8 cellular contexts compared by ENCODE assay signal in the genomic region with DNA sequence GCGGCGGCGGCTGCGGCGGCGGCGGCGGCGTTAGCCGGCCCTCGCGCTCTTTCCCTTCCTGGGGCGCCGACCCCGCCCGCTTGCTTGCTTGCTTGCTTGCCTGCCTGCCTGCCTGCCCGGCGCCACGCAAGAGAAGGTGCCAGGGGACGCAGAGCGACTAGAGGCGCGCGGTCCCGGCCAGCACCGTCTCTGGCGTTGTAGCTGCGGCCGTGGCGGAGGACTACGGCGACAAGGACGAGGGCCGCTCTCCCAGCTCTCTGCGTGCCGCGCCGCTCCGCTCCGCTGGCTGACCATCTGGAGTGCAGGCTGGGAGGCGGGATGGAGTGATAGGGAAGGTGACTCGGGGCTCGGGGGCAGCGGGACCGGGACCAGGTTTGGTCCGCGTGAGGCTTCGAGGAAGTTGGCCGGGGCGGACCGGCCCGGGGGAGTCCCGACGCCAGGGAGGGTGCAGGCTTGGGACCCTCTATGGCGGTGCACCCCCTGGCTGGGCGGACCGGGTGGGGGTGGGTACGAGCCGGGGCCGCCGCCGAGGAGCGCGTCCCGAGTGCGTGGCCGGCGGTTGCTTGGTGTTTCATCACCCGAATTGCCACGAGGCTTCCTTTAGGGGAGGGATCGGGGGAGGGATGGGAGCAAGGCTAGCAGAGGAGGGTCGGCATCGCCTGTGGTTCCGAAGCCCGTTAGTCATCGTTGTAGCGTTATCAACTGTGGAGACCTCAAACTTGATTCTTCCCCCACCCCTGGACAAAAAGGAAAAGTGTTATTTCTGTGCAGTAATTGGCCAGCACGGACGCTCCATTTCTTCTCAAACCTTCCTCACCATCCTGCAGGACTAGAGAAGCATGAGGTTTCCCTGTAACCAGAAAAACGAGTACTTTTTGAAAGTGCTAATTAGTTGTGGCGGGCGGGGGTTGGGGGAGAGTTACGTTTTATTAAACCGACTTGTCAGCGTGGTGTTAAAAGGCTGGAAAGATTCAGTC. TPM values are rescaled to one million over a fixed set of nuclear protein-coding genes. Genes with fewer than 3 reads are reported as not detected.
A peak's percentile ranks its signal among the peaks of the same experiment; 100 is the strongest.
DNase-seq lines count a peak whose midpoint lies in the region; ATAC-seq and TF ChIP-seq lines count a peak whose summit lies in the region.

No MANE protein-coding gene starts in this region.

- ATAC-seq in GM21367 (IDR thresholded peaks at IDR 0.05; ENCODE audit: unreplicated experiment) (peak; percentile 23), heart right ventricle (peak; percentile 35 to 71 (median 45))

- peak; percentile 22 for DNase-seq in DMS79 treated with DMSO at 0.1 percent for 48 hours (lab: John Stamatoyannopoulos, UW)
- peak; percentile 96 for DNase-seq in adipocyte (ENCODE audit: low read depth)
- peak; percentile 39 to 58 for DNase-seq in heart right ventricle
- DNase-seq in posterior vena cava (ENCODE audit: low spot score) = peak; percentile 87
- DNase-seq in vagina (ENCODE audit: extremely low spot score in 2 of 2) = no peak

- H3K79me2 ChIP-seq in SU-DHL-6 (ENCODE audit: insufficient read depth, low read length) = peaks cover 52% of the 10 kb centered on the region

- H3K9ac ChIP-seq in HUES48 (ENCODE audit: low read depth, low read length) (peak overlapping the region; percentile 98), SU-DHL-6 (ENCODE audit: low read length) (peak overlapping the region; percentile 100), adipocyte (ENCODE audit: low read length) (peak overlapping the region; percentile 100)

- 1% methylated on average over 82 to 85 of the region's 85 CpGs for WGBS in heart right ventricle, 2 donors

- H2AFZ ChIP-seq in SU-DHL-6 (ENCODE audit: low read depth, low read length, severe bottlenecking) = peak overlapping the region; percentile 96

- H3K27ac ChIP-seq in HUES48 (ENCODE audit: low read depth, low read length) (peak overlapping the region; percentile 98), SU-DHL-6 (ENCODE audit: low read depth, low read length) (peak overlapping the region; percentile 91), heart right ventricle (peak overlapping the region; percentile 84 to 99 (median 97)), vagina (peak overlapping the region; percentile 92)

- H3K4me2 ChIP-seq in SU-DHL-6 (ENCODE audit: low read depth, low read length, poor library complexity, severe bottlenecking) = peak overlapping the region; percentile 76

- no peaks in the 10 kb centered on the region for H3K9me3 ChIP-seq in HUES48 (ENCODE audit: control insufficient read depth, insufficient read depth, low read length)
- no peaks in the 10 kb centered on the region for H3K9me3 ChIP-seq in SU-DHL-6 (ENCODE audit: insufficient read depth, low read length)
- no peaks in the 10 kb centered on the region for H3K9me3 ChIP-seq in adipocyte (ENCODE audit: control insufficient read depth, low read length)
- no peaks in the 10 kb centered on the region for H3K9me3 ChIP-seq in heart right ventricle
- H3K9me3 ChIP-seq in vagina = no peaks in the 10 kb centered on the region

- H3F3A ChIP-seq in SU-DHL-6 (ENCODE audit: insufficient read depth) = peaks cover 8% of the 10 kb centered on the region

- no peaks in the 10 kb centered on the region for H4K20me1 ChIP-seq in SU-DHL-6 (ENCODE audit: low read depth, low read length)

- H3K36me3 ChIP-seq in HUES48 (ENCODE audit: control insufficient read depth, insufficient read depth, low read length) (peaks cover 6% of the 10 kb centered on the region), SU-DHL-6 (ENCODE audit: low read length) (peaks cover 5% of the 10 kb centered on the region), adipocyte (ENCODE audit: control insufficient read depth, insufficient read depth, low read length, severe bottlenecking) (peaks cover 3% of the 10 kb centered on the region), heart right ventricle (peaks cover 0 to 6% (median 0%) of the 10 kb centered on the region in 9 donors), vagina (peaks cover 0 to 1% of the 10 kb centered on the region in 2 donors)

- H3K4me3 ChIP-seq in HUES48 (ENCODE audit: low read depth, low read length) (peak overlapping the region; percentile 99), SU-DHL-6 (ENCODE audit: insufficient read depth, low read length, poor library complexity, severe bottlenecking) (peak overlapping the region; percentile 89), adipocyte (ENCODE audit: low read length) (peak overlapping the region; percentile 97), heart right ventricle (peak overlapping the region; percentile 68 to 100 (median 96)), vagina (peak overlapping the region; percentile 75 to 98)

- no peak for TF ChIP-seq CTCF in SU-DHL-6 (IDR thresholded peaks at IDR 0.05; ENCODE audit: insufficient read depth, low read length, poor library complexity, severe bottlenecking)
- no peak for TF ChIP-seq CTCF in heart right ventricle (IDR thresholded peaks at IDR 0.05)
- TF ChIP-seq CTCF in vagina (IDR thresholded peaks at IDR 0.05) = no peak

- H3K4me1 ChIP-seq in HUES48 (ENCODE audit: control insufficient read depth, insufficient read depth, low read length) = peaks cover 6% of the 10 kb centered on the region
- peaks cover 43% of the 10 kb centered on the region for H3K4me1 ChIP-seq in adipocyte (ENCODE audit: control insufficient read depth, insufficient read depth, low read length)
- H3K4me1 ChIP-seq in heart right ventricle = peaks cover 0 to 22% (median 9%) of the 10 kb centered on the region in 9 donors
- H3K4me1 ChIP-seq in vagina = peaks cover 11% of the 10 kb centered on the region

- TF ChIP-seq POLR2A in vagina (IDR thresholded peaks at IDR 0.05) = peak in 1 of 2 donors; percentile 81

- no peaks in the 10 kb centered on the region for H3K9me2 ChIP-seq in SU-DHL-6 (replicated peaks; ENCODE audit: insufficient read depth, low read length)

- H3K27me3 ChIP-seq in HUES48 (ENCODE audit: control insufficient read depth, insufficient read depth, low read length) = no peaks in the 10 kb centered on the region
- no peaks in the 10 kb centered on the region for H3K27me3 ChIP-seq in SU-DHL-6 (ENCODE audit: low read length)
- H3K27me3 ChIP-seq in adipocyte (replicated peaks; ENCODE audit: control insufficient read depth, insufficient read depth, low read length) = no peaks in the 10 kb centered on the region
- H3K27me3 ChIP-seq in heart right ventricle = no peaks in the 10 kb centered on the region
- no peaks in the 10 kb centered on the region for H3K27me3 ChIP-seq in vagina

- intact Hi-C loops in heart right ventricle (cut with DNase I) = loop anchor here in 2 of 10 donors (5.0 to 10.0 kb wide), 3 partner anchors 38 to 560 kb away; a partner anchor contains a TSS
- intact Hi-C loops in posterior vena cava (cut with DNase I) = no loop called here
- intact Hi-C loops in vagina (cut with DNase I) = loop anchor here (10.0 kb wide), 1 partner anchor 570 kb away; no protein-coding TSS in a partner anchor

RNA-seq across cellular contexts. Expression of a gene that starts 0.6 kb away (rescaled TPM):
- total RNA-seq in heart right ventricle (10 to 100 TPM; 15.2 to 31.6 (median 20.1) TPM), posterior vena cava (10 to 100 TPM; 61.2 to 69.4 TPM), vagina (46.2 TPM)
- polyA plus RNA-seq in heart right ventricle = 10 to 100 TPM in 1 of 2 donors, 1 to 10 TPM in 1; 8.6 to 15.0 TPM

RNA-seq across cellular contexts. Expression of a gene that starts 14.2 kb away (rescaled TPM):
- total RNA-seq in heart right ventricle (not detected), posterior vena cava (not detected), vagina (7.4 TPM)
- polyA plus RNA-seq in heart right ventricle = not detected

RNA-seq across cellular contexts. Expression of a gene that starts 47.2 kb away (rescaled TPM):
- total RNA-seq in heart right ventricle (10 to 100 TPM in 9 of 10 donors, 1 to 10 TPM in 1; 9.0 to 15.1 (median 10.5) TPM), posterior vena cava (10 to 100 TPM; 18.5 to 22.6 TPM), vagina (29.0 TPM)
- 1 to 10 TPM; 8.2 to 9.7 TPM for polyA plus RNA-seq in heart right ventricle

Comparison
In these comparisons a context has a peak if more than half of its experiments do, and no peak if none do; other contexts are left out.
1. DNase-seq: peak in DMS79 treated with DMSO at 0.1 percent for 48 hours (single experiment), adipocyte (single experiment), heart right ventricle (2 of 2) and posterior vena cava (single experiment); none in vagina (0 of 2).
2. Peak in every context shown above with its lines, with median percentiles within 50 percentile points of each other: H3K27ac ChIP-seq, H3K4me3 ChIP-seq and H3K9ac ChIP-seq.